In the genomic region with DNA sequence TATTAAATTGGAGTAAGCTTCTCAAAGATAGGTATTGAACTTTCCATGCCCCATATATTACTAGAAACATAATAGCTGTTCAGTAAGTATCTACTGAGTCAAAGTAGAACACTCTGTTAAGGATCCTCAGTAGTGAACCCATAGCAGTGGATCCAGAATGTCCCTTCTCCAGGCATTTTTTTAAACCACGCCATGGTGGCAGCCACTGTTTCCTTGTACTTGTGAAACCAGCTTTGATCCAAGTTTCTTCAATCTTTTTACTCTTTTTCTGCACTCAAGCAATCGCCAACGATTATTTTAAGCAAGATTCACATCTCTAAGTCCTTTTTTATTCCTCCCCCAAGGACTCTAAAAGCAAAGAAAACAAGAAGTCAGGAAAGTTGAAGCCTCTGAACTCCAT, we compare ENCODE assay signal across 31 cellular contexts.
DNase-seq lines count a peak whose midpoint lies in the region; ATAC-seq and TF ChIP-seq lines count a peak whose summit lies in the region.
"Had no signal": no experiment of that assay in that cellular context is flagged by ENCODE, and none has a peak within 500 bp of the region (broad histone marks: within the 10 kb centered on the region; RNA-seq: fewer than 3 reads in every experiment).

No MANE protein-coding gene starts in this region.

- H3K4me3 Mint-ChIP-seq in MCF 10A (ENCODE audit: unreplicated experiment) = no peak overlapping the region
- H3K4me3 Mint-ChIP-seq in osteocyte (ENCODE audit: unreplicated experiment) = no peak overlapping the region
- no peak overlapping the region for H3K4me3 Mint-ChIP-seq in activated CD8-positive, alpha-beta memory T cell treated with anti-CD3 and anti-CD28 coated beads, Interleukin-2, amount 10 ng/mL, durations not matched to agents 7 days and 5 days
- no peak overlapping the region for H3K4me3 Mint-ChIP-seq in CD8-positive, alpha-beta T cell
- H3K4me3 Mint-ChIP-seq: activated CD8-positive, alpha-beta T cell treated with anti-CD3 and anti-CD28 coated beads, Interleukin-2, amount 10 ng/mL, durations not matched to agents 7 days and 5 days; IgD-negative memory B cell; immature natural killer cell; stimulated activated naive CD8-positive, alpha-beta T cell treated with anti-CD3 and anti-CD28 coated beads, Interleukin-15, amount 100 ng/mL, for 72 hours; type B pancreatic cell had no signal

- in situ Hi-C loops in GM13977 (cut with MboI; ENCODE audit: low pct_unique_long_range_greater_than_20kb, low sequenced_read_pairs, unreplicated experiment) = no loop called here

- H3K4me1 ChIP-seq in breast epithelium = no peaks in the 10 kb centered on the region
- peaks cover 17% of the 10 kb centered on the region for H3K4me1 ChIP-seq in upper lobe of right lung
- no peaks in the 10 kb centered on the region for H3K4me1 ChIP-seq in CD8-positive, alpha-beta T cell (ENCODE audit: insufficient read depth, low read length)

- TF ChIP-seq CTCF in MCF 10A (IDR thresholded peaks at IDR 0.05; ENCODE audit: unreplicated experiment) (no peak), breast epithelium (IDR thresholded peaks at IDR 0.05) (no peak), osteocyte (IDR thresholded peaks at IDR 0.05) (no peak), upper lobe of right lung (IDR thresholded peaks at IDR 0.05) (no peak), GM13977 (IDR thresholded peaks at IDR 0.05; ENCODE audit: extremely low read depth, insufficient read depth, missing control alignments) (no peak)
- no peak for TF ChIP-seq CTCF in CD8-positive, alpha-beta T cell (IDR thresholded peaks at IDR 0.05)

- H3K36me3 Mint-ChIP-seq in MCF 10A (ENCODE audit: insufficient read depth, unreplicated experiment) (no peaks in the 10 kb centered on the region), osteocyte (ENCODE audit: unreplicated experiment) (no peaks in the 10 kb centered on the region)
- no peaks in the 10 kb centered on the region for H3K36me3 Mint-ChIP-seq in activated CD8-positive, alpha-beta memory T cell treated with anti-CD3 and anti-CD28 coated beads, Interleukin-2, amount 10 ng/mL, durations not matched to agents 7 days and 5 days
- H3K36me3 Mint-ChIP-seq in CD8-positive, alpha-beta T cell = no peaks in the 10 kb centered on the region
- H3K36me3 Mint-ChIP-seq: immature natural killer cell, type B pancreatic cell had no signal

- no peaks in the 10 kb centered on the region for H3K9me3 ChIP-seq in breast epithelium
- H3K9me3 ChIP-seq in upper lobe of right lung = no peaks in the 10 kb centered on the region
- H3K9me3 ChIP-seq in CD8-positive, alpha-beta T cell (ENCODE audit: low read length) = no peaks in the 10 kb centered on the region

- intact Hi-C loops in MCF 10A (cut with micrococcal nuclease) = loop anchor here (1.0 kb wide), 1 partner anchor 29 kb away; no protein-coding TSS in a partner anchor
- intact Hi-C loops in breast epithelium (cut with DNase I; ENCODE audit: low total_unique reads) = no loop called here
- intact Hi-C loops in upper lobe of right lung (cut with DNase I) = no loop called here
- intact Hi-C loops in CD8-positive, alpha-beta T cell (cut with DNase I, micrococcal nuclease) = no loop called here

- peak overlapping the region; percentile 50 for H3K27ac Mint-ChIP-seq in MCF 10A (ENCODE audit: low read depth, unreplicated experiment)
- peak overlapping the region; percentile 53 for H3K27ac Mint-ChIP-seq in osteocyte (ENCODE audit: unreplicated experiment)
- no peak overlapping the region for H3K27ac Mint-ChIP-seq in activated CD8-positive, alpha-beta memory T cell treated with anti-CD3 and anti-CD28 coated beads, Interleukin-2, amount 10 ng/mL, durations not matched to agents 7 days and 5 days
- no peak overlapping the region for H3K27ac Mint-ChIP-seq in CD8-positive, alpha-beta T cell
- H3K27ac Mint-ChIP-seq: activated CD8-positive, alpha-beta T cell treated with anti-CD3 and anti-CD28 coated beads, Interleukin-2, amount 10 ng/mL, durations not matched to agents 7 days and 5 days; activated T-helper 2 cell treated with anti-CD3 and anti-CD28 coated beads, Interferon-gamma antibody, Interleukin-2, Interleukin-4, amounts not matched to agents 10 μg/mL and 5 μg/mL and 100 μg/mL, durations not matched to agents 14 hours and 24 hours and 36 hours; IgD-negative memory B cell; immature natural killer cell; stimulated activated naive CD8-positive, alpha-beta T cell treated with anti-CD3 and anti-CD28 coated beads, Interleukin-15, amount 100 ng/mL, for 72 hours; type B pancreatic cell had no signal

- POLR2A ChIA-PET in MCF 10A (lab: Yijun Ruan, JAX) = no interaction called here
- POLR2A ChIA-PET in CD8-positive, alpha-beta T cell (lab: Charles Lee) = no interaction called here

- CTCF ChIA-PET in MCF 10A (lab: Yijun Ruan, JAX) = no interaction called here
- CTCF ChIA-PET in activated CD8-positive, alpha-beta memory T cell treated with anti-CD3 and anti-CD28 coated beads, Interleukin-2, amount 10 ng/mL, durations not matched to agents 7 days and 5 days (lab: Charles Lee) = no interaction called here
- CTCF ChIA-PET in CD8-positive, alpha-beta T cell (lab: Charles Lee) = no interaction called here

- H3K27me3 Mint-ChIP-seq in MCF 10A (ENCODE audit: insufficient read depth, unreplicated experiment) (peaks cover 6% of the 10 kb centered on the region), osteocyte (ENCODE audit: unreplicated experiment) (peaks cover 10% of the 10 kb centered on the region)
- H3K27me3 Mint-ChIP-seq in activated CD8-positive, alpha-beta memory T cell treated with anti-CD3 and anti-CD28 coated beads, Interleukin-2, amount 10 ng/mL, durations not matched to agents 7 days and 5 days = peaks cover 3% of the 10 kb centered on the region
- H3K27me3 Mint-ChIP-seq in CD8-positive, alpha-beta T cell (ENCODE audit: low read depth) = peaks cover 5% of the 10 kb centered on the region
- H3K27me3 Mint-ChIP-seq: type B pancreatic cell had no signal

- no peaks in the 10 kb centered on the region for H3K36me3 ChIP-seq in breast epithelium
- H3K36me3 ChIP-seq in upper lobe of right lung = no peaks in the 10 kb centered on the region
- no peaks in the 10 kb centered on the region for H3K36me3 ChIP-seq in CD8-positive, alpha-beta T cell (ENCODE audit: insufficient read depth, low read length)
- H3K36me3 ChIP-seq: SJSA1, WERI-Rb-1 had no signal

- no peak overlapping the region for H3K4me3 ChIP-seq in breast epithelium
- H3K4me3 ChIP-seq in upper lobe of right lung = no peak overlapping the region
- H3K4me3 ChIP-seq in CD8-positive, alpha-beta T cell (ENCODE audit: low read depth, low read length) = no peak overlapping the region
- H3K4me3 ChIP-seq: SJSA1 had no signal

- DNase-seq in MCF 10A (ENCODE audit: unreplicated experiment) (no peak), breast epithelium (ENCODE audit: low spot score in 2 of 2) (no peak), inferior parietal cortex (ENCODE audit: extremely low spot score) (peak; percentile 51), osteocyte (ENCODE audit: extremely low spot score, unreplicated experiment) (no peak), upper lobe of right lung (no peak), GM13977 (ENCODE audit: low spot score) (no peak)
- no peak for DNase-seq in activated CD8-positive, alpha-beta memory T cell treated with anti-CD3 and anti-CD28 coated beads, Interleukin-2, amount 10 ng/mL, durations not matched to agents 7 days and 5 days
- DNase-seq in CD8-positive, alpha-beta T cell = no peak
- DNase-seq: 8988T; activated CD4-positive, alpha-beta T cell treated with anti-CD3 and anti-CD28 coated beads for 4 hours; activated CD8-positive, alpha-beta T cell treated with anti-CD3 and anti-CD28 coated beads, Interleukin-2, amount 10 ng/mL, durations not matched to agents 7 days and 5 days; activated naive CD4-positive, alpha-beta T cell treated with anti-CD3 and anti-CD28 coated beads, Interleukin-2, amount 50 U/mL, for 16 hours; amygdala; C1 segment of cervical spinal cord; DMS79 treated with DMSO at 0.1 percent for 48 hours; effector CD8-positive, alpha-beta T cell; GDM1; immature natural killer cell; NCI-H1436 treated with DMSO at 0.1 percent for 48 hours; NCI-H82; nucleus accumbens; small intestine; stimulated activated naive CD8-positive, alpha-beta T cell treated with anti-CD3 and anti-CD28 coated beads, Interleukin-15, amount 100 ng/mL, for 72 hours; T-helper 9 cell; WERI-Rb-1 had no signal

- ATAC-seq in upper lobe of right lung = no peak
- ATAC-seq in activated CD8-positive, alpha-beta memory T cell treated with anti-CD3 and anti-CD28 coated beads, Interleukin-2, amount 10 ng/mL, durations not matched to agents 7 days and 5 days = no peak
- ATAC-seq in CD8-positive, alpha-beta T cell = no peak
- ATAC-seq: activated CD8-positive, alpha-beta T cell treated with anti-CD3 and anti-CD28 coated beads, Interleukin-2, amount 10 ng/mL, durations not matched to agents 7 days and 5 days; HCT116; left colon; stimulated activated naive CD8-positive, alpha-beta T cell treated with anti-CD3 and anti-CD28 coated beads, Interleukin-15, amount 100 ng/mL, for 72 hours had no signal

- no TSS peak for BruUV-seq in MCF 10A (replicated peaks; lab: Mats Ljungman, UMichigan)

- H3K9me3 Mint-ChIP-seq in MCF 10A (ENCODE audit: unreplicated experiment) (no peaks in the 10 kb centered on the region), osteocyte (ENCODE audit: unreplicated experiment) (no peaks in the 10 kb centered on the region)
- no peaks in the 10 kb centered on the region for H3K9me3 Mint-ChIP-seq in activated CD8-positive, alpha-beta memory T cell treated with anti-CD3 and anti-CD28 coated beads, Interleukin-2, amount 10 ng/mL, durations not matched to agents 7 days and 5 days (ENCODE audit: low read depth)
- H3K9me3 Mint-ChIP-seq in CD8-positive, alpha-beta T cell = no peaks in the 10 kb centered on the region
- H3K9me3 Mint-ChIP-seq: activated T-helper 2 cell treated with anti-CD3 and anti-CD28 coated beads, Interferon-gamma antibody, Interleukin-2, Interleukin-4, amounts not matched to agents 10 μg/mL and 5 μg/mL and 100 μg/mL, durations not matched to agents 14 hours and 24 hours and 36 hours; stimulated activated naive CD8-positive, alpha-beta T cell treated with anti-CD3 and anti-CD28 coated beads, Interleukin-15, amount 100 ng/mL, for 72 hours; type B pancreatic cell had no signal

- H3K4me1 Mint-ChIP-seq in MCF 10A (ENCODE audit: insufficient read depth, unreplicated experiment) (peaks cover 17% of the 10 kb centered on the region), osteocyte (ENCODE audit: unreplicated experiment) (peaks cover 42% of the 10 kb centered on the region)
- H3K4me1 Mint-ChIP-seq in activated CD8-positive, alpha-beta memory T cell treated with anti-CD3 and anti-CD28 coated beads, Interleukin-2, amount 10 ng/mL, durations not matched to agents 7 days and 5 days = no peaks in the 10 kb centered on the region
- H3K4me1 Mint-ChIP-seq in CD8-positive, alpha-beta T cell (ENCODE audit: low read depth) = no peaks in the 10 kb centered on the region
- H3K4me1 Mint-ChIP-seq: IgD-negative memory B cell; immature natural killer cell; stimulated activated naive CD8-positive, alpha-beta T cell treated with anti-CD3 and anti-CD28 coated beads, Interleukin-15, amount 100 ng/mL, for 72 hours had no signal

- TF ChIP-seq POLR2A in breast epithelium (IDR thresholded peaks at IDR 0.05) = no peak

- peak overlapping the region in 1 of 2 donors; percentile 44 for H3K27ac ChIP-seq in breast epithelium
- peak overlapping the region; percentile 65 for H3K27ac ChIP-seq in upper lobe of right lung
- no peak overlapping the region for H3K27ac ChIP-seq in CD8-positive, alpha-beta T cell (ENCODE audit: low read depth, low read length)
- H3K27ac ChIP-seq: SJSA1, WERI-Rb-1 had no signal

- H3K27me3 ChIP-seq in breast epithelium (no peaks in the 10 kb centered on the region), upper lobe of right lung (no peaks in the 10 kb centered on the region)
- H3K27me3 ChIP-seq in CD8-positive, alpha-beta T cell (ENCODE audit: insufficient read depth, low read length) = no peaks in the 10 kb centered on the region

Comparison
In these comparisons a context has a peak if more than half of its experiments do, and no peak if none do; other contexts are left out.
1. H3K27ac Mint-ChIP-seq: peak in MCF 10A (single experiment) and osteocyte (single experiment); none in activated CD8-positive, alpha-beta memory T cell treated with anti-CD3 and anti-CD28 coated beads, Interleukin-2, amount 10 ng/mL, durations not matched to agents 7 days and 5 days (single experiment) and CD8-positive, alpha-beta T cell (single experiment).